Comparison of ENCODE assay signal across 28 cellular contexts in the genomic region with DNA sequence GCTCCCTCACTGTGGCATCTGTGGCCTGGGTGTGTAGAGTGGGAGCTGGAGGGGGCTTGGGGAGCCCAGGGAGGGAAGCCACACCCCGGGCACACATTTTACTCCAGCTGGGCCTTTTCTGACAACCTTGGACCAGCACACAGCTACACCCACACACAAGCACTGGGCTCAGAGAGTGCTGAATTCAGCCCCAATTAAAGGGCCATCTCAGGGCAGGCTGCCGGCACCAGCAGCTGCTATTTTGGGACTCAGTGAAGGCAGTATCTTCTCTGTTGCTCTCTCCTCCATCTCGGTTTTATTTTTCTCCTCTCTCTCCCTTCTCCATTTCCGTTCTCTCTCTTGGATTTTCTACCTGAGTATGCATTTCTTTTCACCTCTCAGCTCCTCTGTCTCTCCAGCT. TPM values are rescaled to one million over a fixed set of nuclear protein-coding genes. Genes with fewer than 3 reads are reported as not detected.
"Had no signal": no experiment of that assay in that cellular context is flagged by ENCODE, and none has a peak within 500 bp of the region (broad histone marks: within the 10 kb centered on the region; RNA-seq: fewer than 3 reads in every experiment).

No MANE protein-coding gene starts in this region.

- H3K27ac Mint-ChIP-seq: natural killer cell; stimulated activated effector memory CD8-positive, alpha-beta T cell treated with anti-CD3 and anti-CD28 coated beads, Interleukin-12 subunit alpha, Interleukin-12 subunit beta, amount 100 ng/mL, for 72 hours had no signal

- H3K27ac ChIP-seq: cardiac muscle cell, colonic mucosa, heart right ventricle, ovary, right lobe of liver, testis, tibial nerve had no signal

- H3K36me3 ChIP-seq: cardiac muscle cell, colonic mucosa, heart right ventricle, ovary, right lobe of liver, tibial nerve had no signal

- ATAC-seq: esophagus mucosa; natural killer cell; right lobe of liver; stimulated activated effector memory CD8-positive, alpha-beta T cell treated with anti-CD3 and anti-CD28 coated beads, Interleukin-12 subunit alpha, Interleukin-12 subunit beta, amount 100 ng/mL, for 72 hours; stimulated activated naive CD8-positive, alpha-beta T cell treated with anti-CD3 and anti-CD28 coated beads, Interleukin-15, Interleukin-2, amounts not matched to agents 100 U/mL and 50 U/mL, for 24 hours had no signal

- H3K4me1 ChIP-seq: colonic mucosa, right lobe of liver, testis, tibial nerve had no signal

- H3K9me3 ChIP-seq: colonic mucosa, heart right ventricle, ovary, right lobe of liver, testis, tibial nerve had no signal

- H3K4me3 ChIP-seq: cardiac muscle cell, colonic mucosa, heart right ventricle, ovary, right lobe of liver, testis, tibial nerve had no signal

- H3K4me3 Mint-ChIP-seq: natural killer cell; neural crest cell; stimulated activated effector memory CD8-positive, alpha-beta T cell treated with anti-CD3 and anti-CD28 coated beads, Interleukin-12 subunit alpha, Interleukin-12 subunit beta, amount 100 ng/mL, for 72 hours had no signal

- H3K4me1 Mint-ChIP-seq: neural crest cell; stimulated activated effector memory CD8-positive, alpha-beta T cell treated with anti-CD3 and anti-CD28 coated beads, Interleukin-12 subunit alpha, Interleukin-12 subunit beta, amount 100 ng/mL, for 72 hours had no signal

- DNase-seq: cerebellar nuclear complex; colonic mucosa; effector CD4-positive, alpha-beta T cell; heart right ventricle; hypothalamus; mammary epithelial cell; natural killer cell; ovary; stimulated activated CD4-positive, alpha-beta T cell treated with anti-CD3 and anti-CD28 coated beads, Interleukin-4, amount 100 ng/mL, for 1 hour; stimulated activated CD8-positive, alpha-beta memory T cell treated with anti-CD3 and anti-CD28 coated beads, Interleukin-4, amount 100 ng/mL, for 48 hours; stimulated activated naive CD8-positive, alpha-beta T cell treated with anti-CD3 and anti-CD28 coated beads, Interleukin-15, Interleukin-2, amounts not matched to agents 100 U/mL and 50 U/mL, for 24 hours; testis had no signal

- H3K36me3 Mint-ChIP-seq: natural killer cell; stimulated activated effector memory CD8-positive, alpha-beta T cell treated with anti-CD3 and anti-CD28 coated beads, Interleukin-12 subunit alpha, Interleukin-12 subunit beta, amount 100 ng/mL, for 72 hours had no signal

- H3K9me3 Mint-ChIP-seq: natural killer cell, neural crest cell had no signal

- H3K27me3 ChIP-seq: cardiac muscle cell, colonic mucosa, ovary, right lobe of liver, testis, tibial nerve had no signal

RNA-seq across cellular contexts. Expression of a gene that starts 19.1 kb away (rescaled TPM):
- total RNA-seq: cardiac muscle cell, colonic mucosa, dermis microvascular lymphatic vessel endothelial cell, esophagus mucosa, fibroblast of lung, frontal cortex, glomerular endothelial cell, heart right ventricle, lower leg skin, mammary epithelial cell, mucosa of gallbladder, myocyte, natural killer cell, neural crest cell, ovary, posterior vena cava, right lobe of liver, subcutaneous adipose tissue, tibial nerve, ureter had no signal
- polyA plus RNA-seq: cardiac muscle cell, fibroblast of lung, heart right ventricle, mammary epithelial cell, ovary had no signal
